Comparison of ENCODE assay signal across 12 cellular contexts in the genomic region with DNA sequence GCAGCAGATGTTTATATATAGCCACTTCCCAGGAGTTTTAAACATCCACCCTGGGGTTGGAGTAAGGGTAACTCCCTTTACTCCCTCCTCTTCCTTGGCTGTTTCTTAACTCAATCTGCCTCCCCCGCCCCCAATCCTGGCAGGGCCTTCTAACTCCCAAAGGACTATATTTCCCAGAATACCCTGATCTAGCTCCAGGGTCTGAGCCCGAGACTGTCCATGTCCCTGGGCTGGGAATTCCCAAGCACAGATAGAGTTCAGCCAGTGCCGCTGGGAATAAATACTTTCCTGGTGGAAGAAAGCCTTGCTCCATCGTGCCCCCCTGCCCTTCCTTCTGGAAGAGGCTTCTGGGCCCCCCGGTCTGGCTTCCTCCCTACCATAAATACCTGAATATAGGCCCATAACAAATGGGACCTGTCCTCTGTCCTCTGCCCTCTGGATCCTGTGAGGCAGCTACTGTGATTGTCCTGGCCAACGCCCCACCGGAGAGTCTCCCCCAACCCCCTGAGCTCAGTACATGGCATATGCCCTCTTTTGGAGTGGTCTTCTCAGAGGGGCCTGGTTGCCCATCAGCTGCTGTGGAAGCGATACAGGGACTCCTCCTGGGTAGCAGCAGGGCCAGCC. TPM values are rescaled to one million over a fixed set of nuclear protein-coding genes. Genes with fewer than 3 reads are reported as not detected.
A peak's percentile ranks its signal among the peaks of the same experiment; 100 is the strongest.
DNase-seq lines count a peak whose midpoint lies in the region; ATAC-seq and TF ChIP-seq lines count a peak whose summit lies in the region.
"Had no signal": no experiment of that assay in that cellular context is flagged by ENCODE, and none has a peak within 500 bp of the region (broad histone marks: within the 10 kb centered on the region; RNA-seq: fewer than 3 reads in every experiment).

No MANE protein-coding gene starts in this region.

- ATAC-seq in GM23338: no peak
- no peak for ATAC-seq in lower lobe of right lung
- no peak for ATAC-seq in HG02885 (IDR thresholded peaks at IDR 0.05; ENCODE audit: poor library complexity, unreplicated experiment)
- no peak for ATAC-seq in GM21360 (IDR thresholded peaks at IDR 0.05; ENCODE audit: unreplicated experiment)
- no peak for ATAC-seq in activated CD8-positive, alpha-beta memory T cell treated with anti-CD3 and anti-CD28 coated beads, Interleukin-2, amount 10 ng/mL, durations not matched to agents 7 days and 5 days
- ATAC-seq: activated T-helper 17 cell treated with anti-CD3 and anti-CD28 coated beads, Interleukin-2, amount 50 U/mL, for 72 hours; CD8-positive, alpha-beta T cell had no signal

- H3K36me3 ChIP-seq in GM23338 (ENCODE audit: insufficient read depth) (no peaks in the 10 kb centered on the region), lower lobe of right lung (no peaks in the 10 kb centered on the region), smooth muscle cell (ENCODE audit: low read depth) (no peaks in the 10 kb centered on the region)

- no peak overlapping the region for H3K9ac ChIP-seq in smooth muscle cell (ENCODE audit: low read depth)

- no peak overlapping the region for H3K27ac ChIP-seq in GM23338 (ENCODE audit: low read depth)
- peak overlapping the region; percentile 95 to 97 for H3K27ac ChIP-seq in coronary artery
- peak overlapping the region; percentile 98 for H3K27ac ChIP-seq in lower lobe of right lung
- H3K27ac ChIP-seq in smooth muscle cell (ENCODE audit: low read depth): no peak overlapping the region

- H3K4me3 Mint-ChIP-seq in GM23338: no peak overlapping the region
- H3K4me3 Mint-ChIP-seq in activated CD8-positive, alpha-beta memory T cell treated with anti-CD3 and anti-CD28 coated beads, Interleukin-2, amount 10 ng/mL, durations not matched to agents 7 days and 5 days: no peak overlapping the region
- H3K4me3 Mint-ChIP-seq: activated T-helper 17 cell treated with anti-CD3 and anti-CD28 coated beads, Interleukin-2, amount 50 U/mL, for 72 hours; CD8-positive, alpha-beta T cell had no signal

- no peaks in the 10 kb centered on the region; the same call in 2 of the 3 replicates for H3K9me3 Mint-ChIP-seq in GM23338
- no peaks in the 10 kb centered on the region for H3K9me3 Mint-ChIP-seq in activated CD8-positive, alpha-beta memory T cell treated with anti-CD3 and anti-CD28 coated beads, Interleukin-2, amount 10 ng/mL, durations not matched to agents 7 days and 5 days (ENCODE audit: low read depth)
- H3K9me3 Mint-ChIP-seq: activated T-helper 17 cell treated with anti-CD3 and anti-CD28 coated beads, Interleukin-2, amount 50 U/mL, for 72 hours; CD8-positive, alpha-beta T cell had no signal

- H3K27me3 ChIP-seq in GM23338 (ENCODE audit: insufficient read depth) (peaks cover 43% of the 10 kb centered on the region), lower lobe of right lung (ENCODE audit: low read depth) (no peaks in the 10 kb centered on the region), smooth muscle cell (ENCODE audit: low read depth) (no peaks in the 10 kb centered on the region)

- intact Hi-C loops in lower lobe of right lung (cut with DNase I): no loop called here

- 40% methylated on average over 8 of the region's 8 CpGs for WGBS in smooth muscle cell (ENCODE audit: low lambda C conversion rate)

- DNase-seq in GM23338 (ENCODE audit: low spot score) (no peak), coronary artery (ENCODE audit: low spot score) (peak; percentile 96), lower lobe of right lung (no peak), smooth muscle cell (lab: John Stamatoyannopoulos, UW; ENCODE audit: unreplicated experiment) (peak; percentile 35), OCI-M2 (lab: John Stamatoyannopoulos, UW; ENCODE audit: unreplicated experiment) (no peak)
- no peak for DNase-seq in activated CD8-positive, alpha-beta memory T cell treated with anti-CD3 and anti-CD28 coated beads, Interleukin-2, amount 10 ng/mL, durations not matched to agents 7 days and 5 days
- DNase-seq: CD8-positive, alpha-beta T cell; NCI-H2107; stimulated activated CD8-positive, alpha-beta memory T cell treated with anti-CD3 and anti-CD28 coated beads, Interleukin-4, amount 100 ng/mL, for 48 hours had no signal

- H2AFZ ChIP-seq in GM23338 (no peak overlapping the region), smooth muscle cell (ENCODE audit: low read depth) (no peak overlapping the region)

- H3F3A ChIP-seq in GM23338 (replicated peaks; ENCODE audit: low read depth) (peaks cover 5% of the 10 kb centered on the region; the same call in 1 of the 2 replicates), smooth muscle cell (ENCODE audit: low read depth) (peaks cover 9% of the 10 kb centered on the region)

- peaks cover 35% of the 10 kb centered on the region for H3K4me1 Mint-ChIP-seq in GM23338
- H3K4me1 Mint-ChIP-seq in activated CD8-positive, alpha-beta memory T cell treated with anti-CD3 and anti-CD28 coated beads, Interleukin-2, amount 10 ng/mL, durations not matched to agents 7 days and 5 days: no peaks in the 10 kb centered on the region
- H3K4me1 Mint-ChIP-seq: activated T-helper 17 cell treated with anti-CD3 and anti-CD28 coated beads, Interleukin-2, amount 50 U/mL, for 72 hours had no signal

- H3K9me3 ChIP-seq in lower lobe of right lung (no peaks in the 10 kb centered on the region), smooth muscle cell (replicated peaks; ENCODE audit: low read depth) (no peaks in the 10 kb centered on the region)

- H3K4me1 ChIP-seq in GM23338 (ENCODE audit: insufficient read depth): peaks cover 25% of the 10 kb centered on the region
- H3K4me1 ChIP-seq in lower lobe of right lung: peaks cover 67% of the 10 kb centered on the region
- peaks cover 53% of the 10 kb centered on the region for H3K4me1 ChIP-seq in smooth muscle cell (ENCODE audit: low read depth)

- no peak overlapping the region for H3K4me3 ChIP-seq in GM23338
- peak overlapping the region; percentile 68 for H3K4me3 ChIP-seq in coronary artery
- H3K4me3 ChIP-seq in lower lobe of right lung: no peak overlapping the region
- H3K4me3 ChIP-seq in smooth muscle cell: no peak overlapping the region

- H3K4me2 ChIP-seq in GM23338 (0 out of 2 replicates have a peak overlapping the region, but pooled peaks have one; percentile 43), smooth muscle cell (peak overlapping the region; percentile 98)

- peaks cover 56% of the 10 kb centered on the region for H3K27me3 Mint-ChIP-seq in GM23338 (ENCODE audit: insufficient read depth, low read depth, poor library complexity)
- H3K27me3 Mint-ChIP-seq in activated CD8-positive, alpha-beta memory T cell treated with anti-CD3 and anti-CD28 coated beads, Interleukin-2, amount 10 ng/mL, durations not matched to agents 7 days and 5 days: peaks cover 80% of the 10 kb centered on the region

- H4K20me1 ChIP-seq in GM23338 (replicated peaks; ENCODE audit: insufficient read depth) (no peaks in the 10 kb centered on the region), smooth muscle cell (ENCODE audit: low read depth) (peaks cover 5% of the 10 kb centered on the region)

- H3K36me3 Mint-ChIP-seq in GM23338 (ENCODE audit: low read depth): no peaks in the 10 kb centered on the region
- no peaks in the 10 kb centered on the region for H3K36me3 Mint-ChIP-seq in activated CD8-positive, alpha-beta memory T cell treated with anti-CD3 and anti-CD28 coated beads, Interleukin-2, amount 10 ng/mL, durations not matched to agents 7 days and 5 days
- H3K36me3 Mint-ChIP-seq: CD8-positive, alpha-beta T cell had no signal

- CTCF ChIA-PET in activated CD8-positive, alpha-beta memory T cell treated with anti-CD3 and anti-CD28 coated beads, Interleukin-2, amount 10 ng/mL, durations not matched to agents 7 days and 5 days (lab: Charles Lee): interaction anchor here (0.5 to 1.8 kb wide), 2 partner anchors 79 to 134 kb away, joined by 3 to 6 read pairs; no protein-coding TSS in a partner anchor

- TF ChIP-seq CTCF in GM23338 (conservative IDR thresholded peaks at IDR 0.05; ENCODE audit: low read depth in 2 of 2) (no peak), coronary artery (IDR thresholded peaks at IDR 0.05) (no peak), lower lobe of right lung (IDR thresholded peaks at IDR 0.05) (no peak), smooth muscle cell (IDR thresholded peaks at IDR 0.05; ENCODE audit: borderline replicate concordance, insufficient read depth, poor library complexity, severe bottlenecking) (no peak)

- H3K79me2 ChIP-seq in GM23338 (replicated peaks; ENCODE audit: insufficient read depth) (no peaks in the 10 kb centered on the region), smooth muscle cell (ENCODE audit: low read depth) (peaks cover 85% of the 10 kb centered on the region)

- H3K9me2 ChIP-seq in GM23338 (ENCODE audit: insufficient read depth): no peaks in the 10 kb centered on the region

- H3K27ac Mint-ChIP-seq in GM23338: no peak overlapping the region
- no peak overlapping the region for H3K27ac Mint-ChIP-seq in activated CD8-positive, alpha-beta memory T cell treated with anti-CD3 and anti-CD28 coated beads, Interleukin-2, amount 10 ng/mL, durations not matched to agents 7 days and 5 days
- H3K27ac Mint-ChIP-seq: activated T-helper 17 cell treated with anti-CD3 and anti-CD28 coated beads, Interleukin-2, amount 50 U/mL, for 72 hours; CD8-positive, alpha-beta T cell had no signal

TF ChIP-seq in GM23338, 12 proteins besides CTCF, POLR2A, EP300 and RAD21:
- TF ChIP-seq NANOG (IDR thresholded peaks at IDR 0.05; ENCODE audit: borderline replicate concordance): no peak

RNA-seq across cellular contexts. Expression of gene BAHCC1, which starts 10.2 kb away (rescaled TPM):
- 1.1 and 1.8 TPM in 2 replicates for total RNA-seq in GM23338 (2014; rRNA removed; shearing (Covaris generic))
- polyA plus RNA-seq in GM23338 (2016; fragmentation: Nextera tagmentation; extraction: Ambion mirVana) (0.17 and 0.24 TPM in 2 replicates), smooth muscle cell (3.2 and 3.9 TPM in 2 replicates)
- total RNA-seq in lower lobe of right lung (19.9 TPM), smooth muscle cell (4.6 and 5.4 TPM in 2 replicates)
- under 1 TPM; 0.23 to 0.64 TPM for total RNA-seq in activated CD8-positive, alpha-beta memory T cell treated with anti-CD3 and anti-CD28 coated beads, Interleukin-2, amount 10 ng/mL, durations not matched to agents 7 days and 5 days

Comparison
In these comparisons a context has a peak if more than half of its experiments do, and no peak if none do; other contexts are left out.
1. DNase-seq: peak in coronary artery (single experiment) and smooth muscle cell (single experiment); none in GM23338 (single experiment), lower lobe of right lung (single experiment), OCI-M2 (single experiment) and activated CD8-positive, alpha-beta memory T cell treated with anti-CD3 and anti-CD28 coated beads, Interleukin-2, amount 10 ng/mL, durations not matched to agents 7 days and 5 days (single experiment).
2. H3K27ac ChIP-seq: peak in coronary artery (2 of 2) and lower lobe of right lung (single experiment); none in GM23338 (single experiment) and smooth muscle cell (single experiment).